ENCODE assay signal across 27 cellular contexts in the genomic region with DNA sequence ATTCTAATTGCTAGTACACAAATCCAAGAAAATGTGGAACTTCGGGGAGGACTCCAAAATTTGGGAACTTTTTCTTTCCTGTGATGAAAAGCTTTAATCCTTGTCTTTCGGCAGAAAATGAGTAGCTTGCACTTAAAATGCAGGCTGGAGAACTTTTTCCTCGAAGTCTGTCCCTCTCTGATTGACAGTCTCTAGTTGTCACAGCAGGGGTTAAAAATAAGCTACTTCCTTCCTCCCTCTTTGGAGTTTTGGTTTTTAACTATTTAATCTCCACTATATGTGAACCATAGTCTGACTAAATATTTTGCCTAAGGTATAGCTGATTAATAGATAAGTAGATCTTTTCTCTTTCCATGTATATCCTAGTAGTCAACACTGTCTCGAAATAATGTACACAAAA.
"Had no signal": no experiment of that assay in that cellular context is flagged by ENCODE, and none has a peak within 500 bp of the region (broad histone marks: within the 10 kb centered on the region; RNA-seq: fewer than 3 reads in every experiment).

No MANE protein-coding gene starts in this region.

- H3K9me3 ChIP-seq: adrenal gland had no signal

- H3K36me3 ChIP-seq: adrenal gland, MG63 had no signal

- H3K4me3 ChIP-seq: adrenal gland, MG63, SK-N-MC had no signal

- H3K27me3 ChIP-seq: MG63 had no signal

- H3K27ac ChIP-seq: adrenal gland, SK-N-MC, VCaP had no signal

- ATAC-seq: activated CD4-positive, CD25-positive, alpha-beta regulatory T cell treated with anti-CD3 and anti-CD28 coated beads, Interleukin-2, amount 50 U/mL, for 24 hours; activated CD8-positive, alpha-beta T cell treated with anti-CD3 and anti-CD28 coated beads, Interleukin-2, amount 10 ng/mL, durations not matched to agents 7 days and 5 days; Panc1; Right ventricle myocardium inferior; T-cell had no signal

- DNase-seq: activated CD4-positive, alpha-beta T cell treated with anti-CD3 and anti-CD28 coated beads for 4 hours; activated CD8-positive, alpha-beta memory T cell treated with anti-CD3 and anti-CD28 coated beads, Interleukin-2, amount 50 U/mL, for 48 hours; activated CD8-positive, alpha-beta T cell treated with anti-CD3 and anti-CD28 coated beads, Interleukin-2, amount 10 ng/mL, durations not matched to agents 7 days and 5 days; activated naive CD4-positive, alpha-beta T cell treated with anti-CD3 and anti-CD28 coated beads, Interleukin-2, amount 50 U/mL, for 16 hours; activated naive CD8-positive, alpha-beta T cell treated with anti-CD3 and anti-CD28 coated beads, Interleukin-2, amount 10 ng/mL, durations not matched to agents 7 days and 5 days; activated T-cell treated with anti-CD3 and anti-CD28 coated beads, Interleukin-2, amount 50 U/mL, for 1 hour; adrenal gland; anterior cingulate cortex; cerebellar nuclear complex; MG63; NCI-H1048; NCI-H1930; NCI-H2171 treated with DMSO at 0.1 percent for 48 hours; NCI-H226; NCI-H526; NCI-H774; NK-92 treated with Interleukin-12 subunit alpha and Interleukin-12 subunit beta, amount 100 ng/mL, for 24 hours; OCI-M1; RPMI8226; T-cell; T-helper 2 cell; T1000 had no signal

- H3K4me1 ChIP-seq: adrenal gland had no signal
